ENCODE assay signal across 8 cellular contexts in genomic region chr5:59039003-59039295, GRCh38.
DNase-seq lines count a peak whose midpoint lies in the region; ATAC-seq and TF ChIP-seq lines count a peak whose summit lies in the region.

No MANE protein-coding gene starts in this region.

- no peaks in the 10 kb centered on the region for H3K9me3 ChIP-seq in thyroid gland

- in situ Hi-C loops in astrocyte of the spinal cord (cut with HindIII; ENCODE audit: low sequenced_read_pairs) = no loop called here

- peak overlapping the region; percentile 22 to 90 (median 79) for H3K27ac ChIP-seq in thyroid gland

- intact Hi-C loops in thyroid gland (cut with DNase I) = no loop called here

- H3K4me3 ChIP-seq in astrocyte of the spinal cord (ENCODE audit: low read depth, low read length) (peak overlapping the region; percentile 74), thyroid gland (replicated peaks in 1 of 3) (peak overlapping the region; percentile 12 to 79 (median 79))

- DNase-seq in astrocyte of the spinal cord (ENCODE audit: low read depth, low spot score) = no peak
- peak; percentile 71 for DNase-seq in left kidney (ENCODE audit: low read depth, low spot score)
- DNase-seq in thyroid gland = no peak
- no peak for DNase-seq in GM20000 (ENCODE audit: low spot score)
- no peak for DNase-seq in Kasumi-1 (lab: John Stamatoyannopoulos, UW)
- DNase-seq in DMS79 (lab: John Stamatoyannopoulos, UW) = no peak

- ATAC-seq in GM18502 (IDR thresholded peaks at IDR 0.05; ENCODE audit: poor library complexity, unreplicated experiment) (peak; percentile 48), HG03280 (IDR thresholded peaks at IDR 0.05; ENCODE audit: unreplicated experiment) (peak; percentile 39)

- no peak for TF ChIP-seq POLR2A in thyroid gland (IDR thresholded peaks at IDR 0.05)

- TF ChIP-seq CTCF in astrocyte of the spinal cord (IDR thresholded peaks at IDR 0.05; ENCODE audit: low read depth, low read length) (no peak), thyroid gland (IDR thresholded peaks at IDR 0.05) (no peak), GM20000 (IDR thresholded peaks at IDR 0.05; ENCODE audit: extremely low read depth, missing control alignments) (no peak)

- peaks cover 18 to 35% of the 10 kb centered on the region in 2 donors for H3K4me1 ChIP-seq in thyroid gland

- no peaks in the 10 kb centered on the region for H3K27me3 ChIP-seq in thyroid gland

- H3K36me3 ChIP-seq in thyroid gland = no peaks in the 10 kb centered on the region

- WGBS in thyroid gland, 2 donors = 2 to 3% methylated on average over 6 to 22 of the region's 29 CpGs
